In genomic region chr22:19121631-19122142, GRCh38 we compare ENCODE assay signal across 8 cellular contexts. TPM values are rescaled to one million over a fixed set of nuclear protein-coding genes. Genes with fewer than 3 reads are reported as not detected.
DNase-seq lines count a peak whose midpoint lies in the region; ATAC-seq and TF ChIP-seq lines count a peak whose summit lies in the region.

No MANE protein-coding gene starts in this region.

- TF ChIP-seq CTCF in OCI-LY1 (IDR thresholded peaks at IDR 0.05; ENCODE audit: low read length): no peak
- TF ChIP-seq CTCF in adrenal gland (IDR thresholded peaks at IDR 0.05): no peak
- no peak for TF ChIP-seq CTCF in progenitor cell of endocrine pancreas (IDR thresholded peaks at IDR 0.05; ENCODE audit: unreplicated experiment)

- H3K4me3 Mint-ChIP-seq in progenitor cell of endocrine pancreas (ENCODE audit: low read depth): peak overlapping the region; percentile 83

- H3K36me3 ChIP-seq in OCI-LY1 (ENCODE audit: insufficient read depth, low read length): no peaks in the 10 kb centered on the region
- no peaks in the 10 kb centered on the region for H3K36me3 ChIP-seq in adrenal gland (replicated peaks in 1 of 2)

- H3K9ac ChIP-seq in OCI-LY1 (ENCODE audit: low read length): peak overlapping the region; percentile 97

- peaks cover 32% of the 10 kb centered on the region for H3K79me2 ChIP-seq in OCI-LY1 (ENCODE audit: insufficient read depth, low read length)

- H3K9me3 Mint-ChIP-seq in progenitor cell of endocrine pancreas (ENCODE audit: low read depth): no peaks in the 10 kb centered on the region

- H3K9me3 ChIP-seq in OCI-LY1 (ENCODE audit: low read length): no peaks in the 10 kb centered on the region
- no peaks in the 10 kb centered on the region for H3K9me3 ChIP-seq in adrenal gland (replicated peaks in 1 of 3)

- H3K27ac ChIP-seq in OCI-LY1 (ENCODE audit: low read depth, low read length, poor library complexity, severe bottlenecking) (no peak overlapping the region), adrenal gland (peak overlapping the region; percentile 78 to 99 (median 92))

- peak; percentile 42 for DNase-seq in activated naive CD4-positive, alpha-beta T cell treated with Interleukin-2 at 50 U/mL for 16 hours
- DNase-seq in activated naive CD4-positive, alpha-beta T cell treated with anti-CD3 and anti-CD28 coated beads, Interleukin-2, amount 50 U/mL, for 16 hours: no peak
- peak; percentile 62 to 88 (median 78) for DNase-seq in adrenal gland
- DNase-seq in left ventricle myocardium superior: peak; percentile 75
- peak; percentile 47 for DNase-seq in progenitor cell of endocrine pancreas (ENCODE audit: low spot score, unreplicated experiment)
- no peak for DNase-seq in SKM-1 (lab: John Stamatoyannopoulos, UW; ENCODE audit: unreplicated experiment)

- intact Hi-C loops in adrenal gland (cut with DNase I): no loop called here
- intact Hi-C loops in left ventricle myocardium superior (cut with micrococcal nuclease): no loop called here

- H3K27me3 Mint-ChIP-seq in progenitor cell of endocrine pancreas: no peaks in the 10 kb centered on the region

- H4K20me1 ChIP-seq in OCI-LY1 (ENCODE audit: insufficient read depth, low read length): no peaks in the 10 kb centered on the region

- peak overlapping the region; percentile 95 for H3K4me2 ChIP-seq in OCI-LY1 (ENCODE audit: low read length)

- peaks cover 34% of the 10 kb centered on the region for H3K4me1 Mint-ChIP-seq in progenitor cell of endocrine pancreas (ENCODE audit: low read depth)

- peak; percentile 19 to 53 for TF ChIP-seq POLR2A in adrenal gland (IDR thresholded peaks at IDR 0.05)

- no peak overlapping the region for H2AFZ ChIP-seq in OCI-LY1 (ENCODE audit: low read length)

- H3K4me3 ChIP-seq in OCI-LY1 (ENCODE audit: low read depth, low read length, poor library complexity, severe bottlenecking) (peak overlapping the region; percentile 99), adrenal gland (peak overlapping the region; percentile 37 to 98 (median 68))

- H3K36me3 Mint-ChIP-seq in progenitor cell of endocrine pancreas (ENCODE audit: insufficient read depth): no peaks in the 10 kb centered on the region

- peak; percentile 18 for ATAC-seq in HG03064 (IDR thresholded peaks at IDR 0.05; ENCODE audit: low read depth, unreplicated experiment)
- peak; percentile 64 for ATAC-seq in left ventricle myocardium superior

- H3K27ac Mint-ChIP-seq in progenitor cell of endocrine pancreas: peak overlapping the region; percentile 96

- 0% methylated on average over 1 to 47 of the region's 47 CpGs for WGBS in adrenal gland, 4 donors

- peaks cover 54% of the 10 kb centered on the region for H3K4me1 ChIP-seq in OCI-LY1 (ENCODE audit: insufficient read depth, low read length, severe bottlenecking)
- peaks cover 9 to 47% of the 10 kb centered on the region in 2 donors for H3K4me1 ChIP-seq in adrenal gland (replicated peaks in 1 of 2)

- no peaks in the 10 kb centered on the region for H3K27me3 ChIP-seq in OCI-LY1 (ENCODE audit: insufficient read depth, low read length)
- no peaks in the 10 kb centered on the region for H3K27me3 ChIP-seq in adrenal gland

- H3K9me2 ChIP-seq in OCI-LY1 (ENCODE audit: low read depth, low read length): no peaks in the 10 kb centered on the region

- H3F3A ChIP-seq in OCI-LY1 (ENCODE audit: insufficient read depth, low read length): no peaks in the 10 kb centered on the region

RNA-seq across cellular contexts. Expression of gene DGCR2, which starts 0.5 kb away (rescaled TPM):
- 10 to 100 TPM; 37.8 to 70.1 (median 63.6) TPM for total RNA-seq in adrenal gland
- 10 to 100 TPM; 24.3 to 34.6 (median 29.7) TPM for polyA plus RNA-seq in adrenal gland
- 33.1 TPM for total RNA-seq in left ventricle myocardium superior
- total RNA-seq in progenitor cell of endocrine pancreas: 87.1 and 89.1 TPM in 2 replicates

RNA-seq across cellular contexts. Expression of gene TSSK2, which starts 9.4 kb away (rescaled TPM):
- total RNA-seq in adrenal gland (not detected), left ventricle myocardium superior (not detected), progenitor cell of endocrine pancreas (not detected in 2 replicates)
- polyA plus RNA-seq in adrenal gland: under 1 TPM in 1 of 3 donors, not detected in 2; 0.32 TPM

RNA-seq across cellular contexts. Expression of gene ESS2, which starts 22.8 kb away (rescaled TPM):
- total RNA-seq in adrenal gland: 10 to 100 TPM; 12.1 to 20.4 (median 16.2) TPM
- 10 to 100 TPM in 2 of 3 donors, 1 to 10 TPM in 1; 4.2 to 36.4 (median 35.0) TPM for polyA plus RNA-seq in adrenal gland
- total RNA-seq in left ventricle myocardium superior: 9.3 TPM
- 18.7 and 20.4 TPM in 2 replicates for total RNA-seq in progenitor cell of endocrine pancreas

RNA-seq across cellular contexts. Expression of gene GSC2, which starts 28.4 kb away (rescaled TPM):
- total RNA-seq in adrenal gland (not detected), left ventricle myocardium superior (not detected), progenitor cell of endocrine pancreas (not detected in 2 replicates)
- not detected for polyA plus RNA-seq in adrenal gland

RNA-seq across cellular contexts. Expression of gene SLC25A1, which starts 56.8 kb away (rescaled TPM):
- total RNA-seq in adrenal gland (100 to 1,000 TPM in 6 of 8 donors, 10 to 100 TPM in 2; 99.0 to 170 (median 128) TPM), left ventricle myocardium superior (27.8 TPM), progenitor cell of endocrine pancreas (99.8 and 111 TPM in 2 replicates)
- 10 to 100 TPM; 59.2 to 89.9 (median 71.1) TPM for polyA plus RNA-seq in adrenal gland

Comparison
In these comparisons a context has a peak if more than half of its experiments do, and no peak if none do; other contexts are left out.
1. DNase-seq: peak in activated naive CD4-positive, alpha-beta T cell treated with Interleukin-2 at 50 U/mL for 16 hours (single experiment), adrenal gland (7 of 7), left ventricle myocardium superior (single experiment) and progenitor cell of endocrine pancreas (single experiment); none in activated naive CD4-positive, alpha-beta T cell treated with anti-CD3 and anti-CD28 coated beads, Interleukin-2, amount 50 U/mL, for 16 hours (single experiment) and SKM-1 (single experiment).